In the genomic region with DNA sequence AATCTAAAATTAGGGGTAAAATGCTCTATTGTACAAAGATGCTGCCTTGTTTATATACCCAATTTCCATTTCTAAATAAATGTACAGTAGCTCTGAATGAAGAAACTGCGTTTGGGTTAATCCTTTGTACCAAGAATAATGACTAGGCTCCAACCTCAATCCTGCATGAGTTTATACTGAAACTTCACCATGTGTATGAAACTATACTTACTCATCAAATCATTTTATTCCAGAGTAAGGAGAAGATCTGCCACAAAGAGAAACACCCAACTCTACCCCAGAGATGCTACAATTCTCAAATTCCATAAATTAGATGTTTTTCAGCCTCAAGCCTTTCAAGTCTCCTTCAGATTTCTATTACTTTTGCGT, we compare ENCODE assay signal across 34 cellular contexts. TPM values are rescaled to one million over a fixed set of nuclear protein-coding genes. Genes with fewer than 3 reads are reported as not detected.
A peak's percentile ranks its signal among the peaks of the same experiment; 100 is the strongest.
DNase-seq lines count a peak whose midpoint lies in the region; ATAC-seq, FAIRE-seq and TF ChIP-seq lines count a peak whose summit lies in the region.
"Had no signal": no experiment of that assay in that cellular context is flagged by ENCODE, and none has a peak within 500 bp of the region (broad histone marks: within the 10 kb centered on the region; RNA-seq: fewer than 3 reads in every experiment).

No MANE protein-coding gene starts in this region.

- dilution Hi-C loops in keratinocyte (cut with MboI; ENCODE audit: extremely low pct_ligation_motif_present, low sequenced_read_pairs) = no loop called here

- no peaks in the 10 kb centered on the region for H3K9me3 ChIP-seq in heart right ventricle
- no peaks in the 10 kb centered on the region for H3K9me3 ChIP-seq in adipocyte (ENCODE audit: control insufficient read depth, low read length)
- H3K9me3 ChIP-seq in keratinocyte (ENCODE audit: control insufficient read depth, low read depth, low read length) = no peaks in the 10 kb centered on the region
- H3K9me3 ChIP-seq in subcutaneous abdominal adipose tissue (ENCODE audit: control insufficient read depth in 5 of 5, low read length in 5 of 5) = no peaks in the 10 kb centered on the region
- H3K9me3 ChIP-seq in gastroesophageal sphincter = no peaks in the 10 kb centered on the region
- H3K9me3 ChIP-seq: adrenal gland, BE2C, body of pancreas, MG63 had no signal

- H3K4me2 ChIP-seq in keratinocyte (ENCODE audit: control insufficient read depth, extremely low read depth, insufficient read depth, low read depth, low read length) (no peak overlapping the region), GM23338 (no peak overlapping the region)

- no peaks in the 10 kb centered on the region for H3K36me3 Mint-ChIP-seq in GM23338 (ENCODE audit: low read depth)
- H3K36me3 Mint-ChIP-seq: CD8-positive, alpha-beta T cell; natural killer cell treated with Interleukin-12 subunit alpha and Interleukin-12 subunit beta and Interleukin-15 and Interleukin-18, amount 100 ng/mL, for 72 hours had no signal

- H3K4me3 ChIP-seq in heart right ventricle (no peak overlapping the region), adipocyte (ENCODE audit: low read length) (peak overlapping the region; percentile 4), keratinocyte (ENCODE audit: control insufficient read depth in 2 of 3, extremely low read depth in 1 of 3, insufficient read depth in 2 of 3, low read depth in 1 of 3, low read length in 3 of 3) (no peak overlapping the region), subcutaneous abdominal adipose tissue (ENCODE audit: low read depth in 1 of 5, low read length in 5 of 5) (no peak overlapping the region), gastroesophageal sphincter (no peak overlapping the region), GM23338 (no peak overlapping the region)
- H3K4me3 ChIP-seq: adrenal gland, body of pancreas, dorsolateral prefrontal cortex, MG63 had no signal

- no peak for TF ChIP-seq EP300 in gastroesophageal sphincter (IDR thresholded peaks at IDR 0.05)

- H3K9me3 Mint-ChIP-seq in GM23338 = no peaks in the 10 kb centered on the region
- H3K9me3 Mint-ChIP-seq: activated CD4-positive, alpha-beta memory T cell treated with anti-CD3 and anti-CD28 coated beads, Interleukin-2, amount 10 ng/mL, durations not matched to agents 7 days and 5 days; activated naive CD4-positive, alpha-beta T cell treated with anti-CD3 and anti-CD28 coated beads for 36 hours; activated T-helper 1 cell treated with anti-CD3 and anti-CD28 coated beads, Interleukin-12 subunit alpha, Interleukin-12 subunit beta, Interleukin-2, Interleukin-4 antibody, amounts not matched to agents 30 ng/mL and 10 ng/mL and 1 ng/mL, durations not matched to agents 14 hours and 24 hours and 36 hours; CD8-positive, alpha-beta T cell; natural killer cell treated with Interleukin-12 subunit alpha and Interleukin-12 subunit beta and Interleukin-15 and Interleukin-18, amount 100 ng/mL, for 72 hours; stimulated activated naive CD8-positive, alpha-beta T cell treated with anti-CD3 and anti-CD28 coated beads, Interleukin-15, Interleukin-2, amounts not matched to agents 100 ng/mL and 50 ng/mL, for 24 hours; T-helper 2 cell treated with Interferon-gamma antibody and Interleukin-4, amounts not matched to agents 5 μg/mL and 100 μg/mL, for 36 hours had no signal

- H3K27me3 ChIP-seq in heart right ventricle (no peaks in the 10 kb centered on the region), adipocyte (replicated peaks; ENCODE audit: control insufficient read depth, insufficient read depth, low read length) (no peaks in the 10 kb centered on the region), keratinocyte (ENCODE audit: control insufficient read depth, extremely low read depth, insufficient read depth, low read length) (no peaks in the 10 kb centered on the region), subcutaneous abdominal adipose tissue (ENCODE audit: control insufficient read depth in 5 of 5, insufficient read depth in 4 of 5, low read length in 5 of 5) (no peaks in the 10 kb centered on the region), gastroesophageal sphincter (no peaks in the 10 kb centered on the region), GM23338 (ENCODE audit: insufficient read depth) (no peaks in the 10 kb centered on the region)
- H3K27me3 ChIP-seq: adrenal gland, BE2C, body of pancreas, MG63 had no signal

- H3K9me2 ChIP-seq in GM23338 (ENCODE audit: insufficient read depth) = no peaks in the 10 kb centered on the region

- no peak overlapping the region for H2AFZ ChIP-seq in keratinocyte (ENCODE audit: control insufficient read depth, low read length)
- H2AFZ ChIP-seq in GM23338 = no peak overlapping the region

- no peak overlapping the region for H3K27ac Mint-ChIP-seq in GM23338
- H3K27ac Mint-ChIP-seq: activated CD4-positive, alpha-beta memory T cell treated with anti-CD3 and anti-CD28 coated beads, Interleukin-2, amount 10 ng/mL, durations not matched to agents 7 days and 5 days; activated naive CD4-positive, alpha-beta T cell treated with anti-CD3 and anti-CD28 coated beads for 36 hours; activated T-helper 1 cell treated with anti-CD3 and anti-CD28 coated beads, Interleukin-12 subunit alpha, Interleukin-12 subunit beta, Interleukin-2, Interleukin-4 antibody, amounts not matched to agents 30 ng/mL and 10 ng/mL and 1 ng/mL, durations not matched to agents 14 hours and 24 hours and 36 hours; CD8-positive, alpha-beta T cell; natural killer cell treated with Interleukin-12 subunit alpha and Interleukin-12 subunit beta and Interleukin-15 and Interleukin-18, amount 100 ng/mL, for 72 hours; stimulated activated naive CD8-positive, alpha-beta T cell treated with anti-CD3 and anti-CD28 coated beads, Interleukin-15, Interleukin-2, amounts not matched to agents 100 ng/mL and 50 ng/mL, for 24 hours; T-helper 2 cell treated with Interferon-gamma antibody and Interleukin-4, amounts not matched to agents 5 μg/mL and 100 μg/mL, for 36 hours had no signal

- no peak for TF ChIP-seq CTCF in heart right ventricle (IDR thresholded peaks at IDR 0.05)
- no peak for TF ChIP-seq CTCF in keratinocyte (optimal IDR thresholded peaks at IDR 0.05 in 1 of 3, IDR thresholded peaks at IDR 0.05 in 1 of 3, conservative IDR thresholded peaks at IDR 0.05 in 1 of 3; ENCODE audit: extremely low read depth in 1 of 3, insufficient read depth in 2 of 3, low read length in 3 of 3)
- no peak for TF ChIP-seq CTCF in gastroesophageal sphincter (IDR thresholded peaks at IDR 0.05)
- TF ChIP-seq CTCF in GM23338 (conservative IDR thresholded peaks at IDR 0.05; ENCODE audit: low read depth in 2 of 2) = no peak

- ATAC-seq in heart right ventricle (no peak), Right ventricle myocardium inferior (no peak), gastroesophageal sphincter (no peak), GM21526 (IDR thresholded peaks at IDR 0.05; ENCODE audit: low FRiP score, unreplicated experiment) (no peak), GM23338 (no peak)
- ATAC-seq: body of pancreas; CD8-positive, alpha-beta T cell; left ventricle myocardium superior; natural killer cell treated with Interleukin-12 subunit alpha and Interleukin-12 subunit beta and Interleukin-15 and Interleukin-18, amount 100 ng/mL, for 72 hours had no signal

- no peak for FAIRE-seq in keratinocyte (lab: Jason Lieb, UNC)
- FAIRE-seq: H1, HTR-8/SVneo, small intestine, urothelium cell line had no signal

- peak overlapping the region; percentile 86 for H3K9ac ChIP-seq in adipocyte (ENCODE audit: low read length)
- no peak overlapping the region for H3K9ac ChIP-seq in keratinocyte (ENCODE audit: control insufficient read depth, extremely low read depth, insufficient read depth, low read length)
- H3K9ac ChIP-seq in subcutaneous abdominal adipose tissue (ENCODE audit: low read length in 5 of 5) = no peak overlapping the region

- H3K27me3 Mint-ChIP-seq in GM23338 (ENCODE audit: insufficient read depth, low read depth, poor library complexity) = no peaks in the 10 kb centered on the region

- H3K79me2 ChIP-seq in keratinocyte (ENCODE audit: control insufficient read depth, insufficient read depth, low read length) = no peaks in the 10 kb centered on the region
- no peaks in the 10 kb centered on the region for H3K79me2 ChIP-seq in GM23338 (replicated peaks; ENCODE audit: insufficient read depth)

- no peak for TF ChIP-seq POLR2A in gastroesophageal sphincter (IDR thresholded peaks at IDR 0.05)

- H3K27ac ChIP-seq in heart right ventricle = peak overlapping the region in 6 of 10 donors; percentile 55 to 74 (median 66)
- peak overlapping the region; percentile 84 for H3K27ac ChIP-seq in keratinocyte (ENCODE audit: control insufficient read depth, insufficient read depth, low read length)
- H3K27ac ChIP-seq in subcutaneous abdominal adipose tissue (ENCODE audit: low read depth, low read length) = peak overlapping the region; percentile 61
- H3K27ac ChIP-seq in gastroesophageal sphincter = no peak overlapping the region
- H3K27ac ChIP-seq in GM23338 (ENCODE audit: low read depth) = no peak overlapping the region
- H3K27ac ChIP-seq: adrenal gland, dorsolateral prefrontal cortex had no signal

- intact Hi-C loops in heart right ventricle (cut with DNase I) = loop anchor here in 7 of 10 donors (5.0 to 10.0 kb wide), 5 partner anchors 115 to 1577 kb away; no protein-coding TSS in a partner anchor
- intact Hi-C loops in Right ventricle myocardium inferior (cut with DNase I) = no loop called here

- WGBS in heart right ventricle, 2 donors = 91 to 92% methylated on average over 2 of the region's 2 CpGs
- 83 to 91% methylated on average over 2 of the region's 2 CpGs for WGBS in gastroesophageal sphincter (ENCODE audit: low coverage in 1 of 2), 2 donors

- DNase-seq in heart right ventricle = no peak
- DNase-seq in Right ventricle myocardium inferior (ENCODE audit: missing footprints) = no peak
- DNase-seq in adipocyte (ENCODE audit: low read depth) = no peak
- DNase-seq in keratinocyte (ENCODE audit: low read depth, low spot score) = no peak
- no peak for DNase-seq in GM23338 (ENCODE audit: low spot score)
- DNase-seq: activated CD4-positive, alpha-beta memory T cell treated with anti-CD3 and anti-CD28 coated beads, Interleukin-2, amount 10 ng/mL, durations not matched to agents 7 days and 5 days; activated CD4-positive, alpha-beta T cell treated with anti-CD3 and anti-CD28 coated beads for 1 hour; activated CD8-positive, alpha-beta memory T cell treated with anti-CD3 and anti-CD28 coated beads, Interleukin-2, amount 50 U/mL, for 4 hours; activated naive CD4-positive, alpha-beta T cell treated with anti-CD3 and anti-CD28 coated beads for 36 hours; adrenal gland; BE2C; body of pancreas; CD8-positive, alpha-beta T cell; cerebellar nuclear complex; dorsolateral prefrontal cortex; islet precursor cell; KBM-7; left ventricle myocardium superior; NCI-H2029; NCI-H510A treated with DMSO at 0.1 percent for 48 hours; occipital lobe; small intestine had no signal

- peaks cover 22% of the 10 kb centered on the region for H3K4me1 Mint-ChIP-seq in GM23338

- no peaks in the 10 kb centered on the region for H3K9me1 ChIP-seq in keratinocyte (ENCODE audit: control insufficient read depth, extremely low read depth, insufficient read depth, low read length)

- H3K4me1 ChIP-seq in heart right ventricle (peaks cover 0 to 42% (median 18%) of the 10 kb centered on the region in 9 donors), adipocyte (ENCODE audit: control insufficient read depth, insufficient read depth, low read length) (peaks cover 37% of the 10 kb centered on the region), keratinocyte (ENCODE audit: control insufficient read depth, extremely low read depth, insufficient read depth, low read length) (peaks cover 34% of the 10 kb centered on the region), subcutaneous abdominal adipose tissue (ENCODE audit: control insufficient read depth in 5 of 5, insufficient read depth in 5 of 5, low read length in 5 of 5) (peaks cover 2 to 18% (median 6%) of the 10 kb centered on the region in 5 donors), gastroesophageal sphincter (peaks cover 5 to 21% (median 12%) of the 10 kb centered on the region in 3 donors), GM23338 (ENCODE audit: insufficient read depth) (peaks cover 23% of the 10 kb centered on the region)
- H3K4me1 ChIP-seq: adrenal gland, BE2C, body of pancreas had no signal

- no peak overlapping the region for H3K4me3 Mint-ChIP-seq in GM23338
- H3K4me3 Mint-ChIP-seq: activated CD4-positive, alpha-beta memory T cell treated with anti-CD3 and anti-CD28 coated beads, Interleukin-2, amount 10 ng/mL, durations not matched to agents 7 days and 5 days; activated naive CD4-positive, alpha-beta T cell treated with anti-CD3 and anti-CD28 coated beads for 36 hours; activated T-helper 1 cell treated with anti-CD3 and anti-CD28 coated beads, Interleukin-12 subunit alpha, Interleukin-12 subunit beta, Interleukin-2, Interleukin-4 antibody, amounts not matched to agents 30 ng/mL and 10 ng/mL and 1 ng/mL, durations not matched to agents 14 hours and 24 hours and 36 hours; CD8-positive, alpha-beta T cell; natural killer cell treated with Interleukin-12 subunit alpha and Interleukin-12 subunit beta and Interleukin-15 and Interleukin-18, amount 100 ng/mL, for 72 hours; stimulated activated naive CD8-positive, alpha-beta T cell treated with anti-CD3 and anti-CD28 coated beads, Interleukin-15, Interleukin-2, amounts not matched to agents 100 ng/mL and 50 ng/mL, for 24 hours; T-helper 2 cell treated with Interferon-gamma antibody and Interleukin-4, amounts not matched to agents 5 μg/mL and 100 μg/mL, for 36 hours had no signal

- H4K20me1 ChIP-seq in keratinocyte (ENCODE audit: control insufficient read depth, extremely low read depth, insufficient read depth, low read length) = no peaks in the 10 kb centered on the region
- H4K20me1 ChIP-seq in GM23338 (replicated peaks; ENCODE audit: insufficient read depth) = no peaks in the 10 kb centered on the region

- H3F3A ChIP-seq in GM23338 (replicated peaks; ENCODE audit: low read depth) = no peaks in the 10 kb centered on the region

- H3K36me3 ChIP-seq in heart right ventricle (no peaks in the 10 kb centered on the region), adipocyte (ENCODE audit: control insufficient read depth, insufficient read depth, low read length, severe bottlenecking) (no peaks in the 10 kb centered on the region), keratinocyte (ENCODE audit: control insufficient read depth in 2 of 2, extremely low read depth in 1 of 2, insufficient read depth in 2 of 2, low read length in 2 of 2) (no peaks in the 10 kb centered on the region), subcutaneous abdominal adipose tissue (ENCODE audit: control insufficient read depth in 5 of 5, insufficient read depth in 5 of 5, low read length in 5 of 5) (no peaks in the 10 kb centered on the region), gastroesophageal sphincter (no peaks in the 10 kb centered on the region), GM23338 (ENCODE audit: insufficient read depth) (no peaks in the 10 kb centered on the region)
- H3K36me3 ChIP-seq: adrenal gland, BE2C, MG63 had no signal

RNA-seq across cellular contexts. Expression of a gene that starts 53.8 kb away (rescaled TPM):
- total RNA-seq in heart right ventricle (1 to 10 TPM; 2.0 to 6.5 (median 4.8) TPM), Right ventricle myocardium inferior (5.4 TPM), gastroesophageal sphincter (10 to 100 TPM; 15.9 to 19.3 (median 16.0) TPM)
- polyA plus RNA-seq in heart right ventricle (1 to 10 TPM; 1.2 to 3.0 TPM), keratinocyte (1.0 to 1.9 TPM (median 1.9 TPM) in 3 replicates), GM23338 (2016; fragmentation: Nextera tagmentation; extraction: Ambion mirVana) (2.2 and 3.4 TPM in 2 replicates)
- not detected for polyA plus RNA-seq in keratinocyte (2011; ENCODE audit: low read depth)
- polyA plus RNA-seq in keratinocyte (2011; cell fraction: cytosol; rRNA removed) = 0.79 and 1.1 TPM in 2 replicates
- polyA plus RNA-seq in keratinocyte (2011; cell fraction: nucleus; rRNA removed) = 1.6 and 3.9 TPM in 2 replicates
- 0.42 and 1.0 TPM in 2 replicates for polyA plus RNA-seq in keratinocyte (2012; ENCODE audit: low replicate concordance)
- polyA minus RNA-seq in keratinocyte = 2.2 to 3.6 TPM (median 3.5 TPM) in 3 replicates
- not detected for polyA minus RNA-seq in keratinocyte (2011; cell fraction: cytosol; rRNA and poly(A)+ RNA removed)
- 1.5 and 2.3 TPM in 2 replicates for polyA minus RNA-seq in keratinocyte (2011; cell fraction: nucleus; rRNA and poly(A)+ RNA removed)
- 3.3 and 4.3 TPM in 2 replicates for total RNA-seq in GM23338 (2014; rRNA removed; shearing (Covaris generic))
- total RNA-seq: Daoy had no signal

Comparison
In these comparisons a context has a peak if more than half of its experiments do, and no peak if none do; other contexts are left out.
1. H3K27ac ChIP-seq: peak in heart right ventricle (6 of 10), keratinocyte (single experiment) and subcutaneous abdominal adipose tissue (single experiment); none in gastroesophageal sphincter (0 of 4) and GM23338 (single experiment).